Comparison of ENCODE assay signal across 8 cellular contexts in genomic region chr18:43563780-43564179, GRCh38.
DNase-seq lines count a peak whose midpoint lies in the region; ATAC-seq and TF ChIP-seq lines count a peak whose summit lies in the region.

No MANE protein-coding gene starts in this region.

- no peaks in the 10 kb centered on the region for H3K36me3 ChIP-seq in kidney epithelial cell (ENCODE audit: control insufficient read depth, insufficient read depth, low read length)

- no peak overlapping the region for H3K4me3 ChIP-seq in kidney epithelial cell (ENCODE audit: low read depth, low read length)

- TF ChIP-seq CTCF in kidney epithelial cell (IDR thresholded peaks at IDR 0.05; ENCODE audit: insufficient read depth, low read length, poor library complexity, severe bottlenecking): peak; percentile 48

- ATAC-seq in GM21576 (IDR thresholded peaks at IDR 0.05; ENCODE audit: unreplicated experiment) (peak; percentile 53), HG02588 (IDR thresholded peaks at IDR 0.05; ENCODE audit: unreplicated experiment) (no peak), GM19324 (IDR thresholded peaks at IDR 0.05; ENCODE audit: low FRiP score, unreplicated experiment) (no peak)

- H3K27me3 ChIP-seq in kidney epithelial cell (ENCODE audit: control insufficient read depth, insufficient read depth, low read length): no peaks in the 10 kb centered on the region

- DNase-seq in AG20443 (ENCODE audit: low spot score) (peak; percentile 62), NCI-H2107 (lab: John Stamatoyannopoulos, UW) (peak; percentile 42), astrocyte of the hippocampus (ENCODE audit: low read depth, low spot score) (peak; percentile 76), kidney epithelial cell (ENCODE audit: low read depth) (no peak)
- no peak for DNase-seq in effector CD4-positive, alpha-beta T cell

Comparison
In these comparisons a context has a peak if more than half of its experiments do, and no peak if none do; other contexts are left out.
1. DNase-seq: peak in AG20443 (single experiment), NCI-H2107 (single experiment) and astrocyte of the hippocampus (single experiment); none in kidney epithelial cell (single experiment) and effector CD4-positive, alpha-beta T cell (single experiment).